1 cellular context compared by ENCODE assay signal in the genomic region with DNA sequence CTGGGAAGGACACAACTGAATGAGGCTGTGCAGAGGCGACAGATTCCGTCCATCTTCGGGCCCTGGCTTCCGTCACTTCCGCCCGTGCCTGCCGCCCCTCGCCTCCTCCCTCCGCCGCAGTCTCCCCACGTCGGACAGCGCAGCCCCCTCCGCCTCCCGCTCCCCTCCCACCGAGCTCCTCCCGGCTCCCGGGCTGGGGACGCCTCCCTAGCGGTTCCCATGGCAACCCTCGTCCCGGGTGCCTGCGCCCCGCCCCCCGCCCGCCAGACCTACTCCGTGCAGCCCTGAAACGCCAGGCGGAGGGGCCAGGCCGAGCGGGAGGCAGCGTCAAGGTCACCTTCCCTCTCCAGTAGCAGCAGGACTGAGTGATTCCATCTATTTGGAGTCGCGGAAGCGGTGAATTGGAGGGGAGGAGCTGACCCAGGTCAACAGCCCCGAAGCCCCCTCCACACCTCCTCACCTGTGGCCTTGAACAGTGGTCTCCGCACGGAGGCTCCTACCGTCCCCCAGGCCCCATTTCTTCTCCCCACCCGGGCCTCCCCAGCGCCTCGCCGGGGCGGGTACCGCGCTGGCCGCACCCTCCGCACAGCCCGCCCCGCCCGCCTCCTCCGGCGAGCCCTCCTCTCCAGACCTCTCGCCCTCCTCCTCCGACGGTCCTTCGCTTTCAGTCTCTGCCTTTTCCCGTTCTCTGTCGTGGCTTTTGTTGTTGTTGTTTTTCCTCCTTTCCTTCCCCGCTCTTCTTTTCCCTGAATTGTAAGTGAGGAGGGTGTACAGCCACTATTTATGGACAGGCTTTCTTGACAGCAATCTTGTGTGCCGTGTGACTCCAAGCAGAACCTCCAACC.
TF ChIP-seq lines count a peak whose summit lies in the region.

No MANE protein-coding gene starts in this region.

TF ChIP-seq in HepG2, 621 proteins besides CTCF, POLR2A, EP300 and RAD21 (continued from another document and continues in another):
- TF ChIP-seq PRMT3 (CRISPR knock-in tag; IDR thresholded peaks at IDR 0.05; ENCODE audit: borderline replicate concordance, low read depth) (no peak; the same call in 1 of the 2 replicates), ZNF296 (CRISPR knock-in tag; conservative IDR thresholded peaks at IDR 0.05) (no peak), SRSF4 (IDR thresholded peaks at IDR 0.05; ENCODE audit: low read depth, low read length, poor library complexity, severe bottlenecking) (no peak), ZFP62 (CRISPR knock-in tag; IDR thresholded peaks at IDR 0.05) (no peak), JUNB (CRISPR knock-in tag; IDR thresholded peaks at IDR 0.05; ENCODE audit: borderline replicate concordance) (peak; percentile 64), ARNT (IDR thresholded peaks at IDR 0.05) (peak; percentile 91; the same call in 1 of the 2 replicates), ZSCAN12 (CRISPR knock-in tag; IDR thresholded peaks at IDR 0.05) (no peak), SETDB1 (CRISPR knock-in tag; IDR thresholded peaks at IDR 0.05; ENCODE audit: borderline replicate concordance) (no peak), REPIN1 (CRISPR knock-in tag; IDR thresholded peaks at IDR 0.05; ENCODE audit: borderline replicate concordance, low read depth) (peak; percentile 99), ZNF121 (CRISPR knock-in tag; IDR thresholded peaks at IDR 0.05) (peak; percentile 66), FOXO1 (CRISPR knock-in tag; IDR thresholded peaks at IDR 0.05) (peak; percentile 97), ZNF615 (CRISPR knock-in tag; IDR thresholded peaks at IDR 0.05; ENCODE audit: borderline replicate concordance) (no peak), FOXJ3 (CRISPR knock-in tag; IDR thresholded peaks at IDR 0.05; ENCODE audit: borderline replicate concordance) (peak; percentile 76; the same call in 1 of the 2 replicates), ATAD3A (CRISPR knock-in tag; IDR thresholded peaks at IDR 0.05) (no peak), HNRNPLL (IDR thresholded peaks at IDR 0.05; ENCODE audit: low read depth, low read length, poor library complexity, severe bottlenecking) (peak; percentile 96), EZH2 (conservative IDR thresholded peaks at IDR 0.05; ENCODE audit: low read depth, low read length) (no peak), NFE2L1 (CRISPR knock-in tag; IDR thresholded peaks at IDR 0.05; ENCODE audit: borderline replicate concordance) (no peak), ATF7-NPFF (CRISPR knock-in tag; IDR thresholded peaks at IDR 0.05; ENCODE audit: low read depth) (peak; percentile 89), ZNF354B (CRISPR knock-in tag; IDR thresholded peaks at IDR 0.05) (0 out of 2 replicates have a peak, but pooled peaks have one; percentile 67), SALL1 (CRISPR knock-in tag; IDR thresholded peaks at IDR 0.05) (peak; percentile 97), ZNF720 (CRISPR knock-in tag; IDR thresholded peaks at IDR 0.05) (no peak), ZNF550 (CRISPR knock-in tag; IDR thresholded peaks at IDR 0.05; ENCODE audit: borderline replicate concordance) (no peak), HOXD1 (CRISPR knock-in tag; IDR thresholded peaks at IDR 0.05) (peak; percentile 98), CBX2 (IDR thresholded peaks at IDR 0.05; ENCODE audit: low read depth, low read length) (no peak), CBX2 (CRISPR knock-in tag; IDR thresholded peaks at IDR 0.05; ENCODE audit: low read depth) (no peak; the same call in 1 of the 2 replicates), ELF4 (CRISPR knock-in tag; IDR thresholded peaks at IDR 0.05; ENCODE audit: borderline replicate concordance) (peak; percentile 90), MIER2 (CRISPR knock-in tag; IDR thresholded peaks at IDR 0.05) (peak; percentile 87), XBP1 (CRISPR knock-in tag; IDR thresholded peaks at IDR 0.05) (0 out of 2 replicates have a peak, but pooled peaks have one; percentile 63), ZNF749 (CRISPR knock-in tag; IDR thresholded peaks at IDR 0.05; ENCODE audit: borderline replicate concordance) (peak; percentile 91; the same call in 1 of the 2 replicates), KAT7 (CRISPR knock-in tag; IDR thresholded peaks at IDR 0.05; ENCODE audit: borderline replicate concordance) (peak; percentile 90; the same call in 1 of the 2 replicates), POLR2AphosphoS2 (IDR thresholded peaks at IDR 0.05; ENCODE audit: low read depth, low read length) (peak; percentile 57; the same call in 1 of the 2 replicates), ZSCAN22 (CRISPR knock-in tag; IDR thresholded peaks at IDR 0.05) (peak; percentile 75; the same call in 1 of the 2 replicates), ZNF558 (CRISPR knock-in tag; IDR thresholded peaks at IDR 0.05; ENCODE audit: borderline replicate concordance) (no peak), HOXA3 (CRISPR knock-in tag; IDR thresholded peaks at IDR 0.05) (peak; percentile 95), ZNF790 (CRISPR knock-in tag; IDR thresholded peaks at IDR 0.05; ENCODE audit: borderline replicate concordance) (no peak), PHF21A (CRISPR knock-in tag; IDR thresholded peaks at IDR 0.05) (peak; percentile 98)
- TF ChIP-seq, protein P1, sequence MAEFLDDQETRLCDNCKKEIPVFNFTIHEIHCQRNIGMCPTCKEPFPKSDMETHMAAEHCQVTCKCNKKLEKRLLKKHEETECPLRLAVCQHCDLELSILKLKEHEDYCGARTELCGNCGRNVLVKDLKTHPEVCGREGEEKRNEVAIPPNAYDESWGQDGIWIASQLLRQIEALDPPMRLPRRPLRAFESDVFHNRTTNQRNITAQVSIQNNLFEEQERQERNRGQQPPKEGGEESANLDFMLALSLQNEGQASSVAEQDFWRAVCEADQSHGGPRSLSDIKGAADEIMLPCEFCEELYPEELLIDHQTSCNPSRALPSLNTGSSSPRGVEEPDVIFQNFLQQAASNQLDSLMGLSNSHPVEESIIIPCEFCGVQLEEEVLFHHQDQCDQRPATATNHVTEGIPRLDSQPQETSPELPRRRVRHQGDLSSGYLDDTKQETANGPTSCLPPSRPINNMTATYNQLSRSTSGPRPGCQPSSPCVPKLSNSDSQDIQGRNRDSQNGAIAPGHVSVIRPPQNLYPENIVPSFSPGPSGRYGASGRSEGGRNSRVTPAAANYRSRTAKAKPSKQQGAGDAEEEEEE (CRISPR knock-in tag; IDR thresholded peaks at IDR 0.05; ENCODE audit: borderline replicate concordance) = no peak
- TF ChIP-seq, protein P2, sequence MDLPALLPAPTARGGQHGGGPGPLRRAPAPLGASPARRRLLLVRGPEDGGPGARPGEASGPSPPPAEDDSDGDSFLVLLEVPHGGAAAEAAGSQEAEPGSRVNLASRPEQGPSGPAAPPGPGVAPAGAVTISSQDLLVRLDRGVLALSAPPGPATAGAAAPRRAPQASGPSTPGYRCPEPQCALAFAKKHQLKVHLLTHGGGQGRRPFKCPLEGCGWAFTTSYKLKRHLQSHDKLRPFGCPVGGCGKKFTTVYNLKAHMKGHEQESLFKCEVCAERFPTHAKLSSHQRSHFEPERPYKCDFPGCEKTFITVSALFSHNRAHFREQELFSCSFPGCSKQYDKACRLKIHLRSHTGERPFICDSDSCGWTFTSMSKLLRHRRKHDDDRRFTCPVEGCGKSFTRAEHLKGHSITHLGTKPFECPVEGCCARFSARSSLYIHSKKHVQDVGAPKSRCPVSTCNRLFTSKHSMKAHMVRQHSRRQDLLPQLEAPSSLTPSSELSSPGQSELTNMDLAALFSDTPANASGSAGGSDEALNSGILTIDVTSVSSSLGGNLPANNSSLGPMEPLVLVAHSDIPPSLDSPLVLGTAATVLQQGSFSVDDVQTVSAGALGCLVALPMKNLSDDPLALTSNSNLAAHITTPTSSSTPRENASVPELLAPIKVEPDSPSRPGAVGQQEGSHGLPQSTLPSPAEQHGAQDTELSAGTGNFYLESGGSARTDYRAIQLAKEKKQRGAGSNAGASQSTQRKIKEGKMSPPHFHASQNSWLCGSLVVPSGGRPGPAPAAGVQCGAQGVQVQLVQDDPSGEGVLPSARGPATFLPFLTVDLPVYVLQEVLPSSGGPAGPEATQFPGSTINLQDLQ (CRISPR knock-in tag; IDR thresholded peaks at IDR 0.05) = no peak; the same call in 1 of the 2 replicates
- TF ChIP-seq, protein P3, sequence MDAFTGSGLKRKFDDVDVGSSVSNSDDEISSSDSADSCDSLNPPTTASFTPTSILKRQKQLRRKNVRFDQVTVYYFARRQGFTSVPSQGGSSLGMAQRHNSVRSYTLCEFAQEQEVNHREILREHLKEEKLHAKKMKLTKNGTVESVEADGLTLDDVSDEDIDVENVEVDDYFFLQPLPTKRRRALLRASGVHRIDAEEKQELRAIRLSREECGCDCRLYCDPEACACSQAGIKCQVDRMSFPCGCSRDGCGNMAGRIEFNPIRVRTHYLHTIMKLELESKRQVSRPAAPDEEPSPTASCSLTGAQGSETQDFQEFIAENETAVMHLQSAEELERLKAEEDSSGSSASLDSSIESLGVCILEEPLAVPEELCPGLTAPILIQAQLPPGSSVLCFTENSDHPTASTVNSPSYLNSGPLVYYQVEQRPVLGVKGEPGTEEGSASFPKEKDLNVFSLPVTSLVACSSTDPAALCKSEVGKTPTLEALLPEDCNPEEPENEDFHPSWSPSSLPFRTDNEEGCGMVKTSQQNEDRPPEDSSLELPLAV (CRISPR knock-in tag; conservative IDR thresholded peaks at IDR 0.05; ENCODE audit: low read depth) = no peak
- TF ChIP-seq, protein P4, sequence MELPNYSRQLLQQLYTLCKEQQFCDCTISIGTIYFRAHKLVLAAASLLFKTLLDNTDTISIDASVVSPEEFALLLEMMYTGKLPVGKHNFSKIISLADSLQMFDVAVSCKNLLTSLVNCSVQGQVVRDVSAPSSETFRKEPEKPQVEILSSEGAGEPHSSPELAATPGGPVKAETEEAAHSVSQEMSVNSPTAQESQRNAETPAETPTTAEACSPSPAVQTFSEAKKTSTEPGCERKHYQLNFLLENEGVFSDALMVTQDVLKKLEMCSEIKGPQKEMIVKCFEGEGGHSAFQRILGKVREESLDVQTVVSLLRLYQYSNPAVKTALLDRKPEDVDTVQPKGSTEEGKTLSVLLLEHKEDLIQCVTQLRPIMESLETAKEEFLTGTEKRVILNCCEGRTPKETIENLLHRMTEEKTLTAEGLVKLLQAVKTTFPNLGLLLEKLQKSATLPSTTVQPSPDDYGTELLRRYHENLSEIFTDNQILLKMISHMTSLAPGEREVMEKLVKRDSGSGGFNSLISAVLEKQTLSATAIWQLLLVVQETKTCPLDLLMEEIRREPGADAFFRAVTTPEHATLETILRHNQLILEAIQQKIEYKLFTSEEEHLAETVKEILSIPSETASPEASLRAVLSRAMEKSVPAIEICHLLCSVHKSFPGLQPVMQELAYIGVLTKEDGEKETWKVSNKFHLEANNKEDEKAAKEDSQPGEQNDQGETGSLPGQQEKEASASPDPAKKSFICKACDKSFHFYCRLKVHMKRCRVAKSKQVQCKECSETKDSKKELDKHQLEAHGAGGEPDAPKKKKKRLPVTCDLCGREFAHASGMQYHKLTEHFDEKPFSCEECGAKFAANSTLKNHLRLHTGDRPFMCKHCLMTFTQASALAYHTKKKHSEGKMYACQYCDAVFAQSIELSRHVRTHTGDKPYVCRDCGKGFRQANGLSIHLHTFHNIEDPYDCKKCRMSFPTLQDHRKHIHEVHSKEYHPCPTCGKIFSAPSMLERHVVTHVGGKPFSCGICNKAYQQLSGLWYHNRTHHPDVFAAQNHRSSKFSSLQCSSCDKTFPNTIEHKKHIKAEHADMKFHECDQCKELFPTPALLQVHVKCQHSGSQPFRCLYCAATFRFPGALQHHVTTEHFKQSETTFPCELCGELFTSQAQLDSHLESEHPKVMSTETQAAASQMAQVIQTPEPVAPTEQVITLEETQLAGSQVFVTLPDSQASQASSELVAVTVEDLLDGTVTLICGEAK (IDR thresholded peaks at IDR 0.05) = peak; percentile 31; the same call in 1 of the 2 replicates
- TF ChIP-seq, protein P4 (CRISPR knock-in tag; IDR thresholded peaks at IDR 0.05) = peak; percentile 84
- TF ChIP-seq, protein P5, sequence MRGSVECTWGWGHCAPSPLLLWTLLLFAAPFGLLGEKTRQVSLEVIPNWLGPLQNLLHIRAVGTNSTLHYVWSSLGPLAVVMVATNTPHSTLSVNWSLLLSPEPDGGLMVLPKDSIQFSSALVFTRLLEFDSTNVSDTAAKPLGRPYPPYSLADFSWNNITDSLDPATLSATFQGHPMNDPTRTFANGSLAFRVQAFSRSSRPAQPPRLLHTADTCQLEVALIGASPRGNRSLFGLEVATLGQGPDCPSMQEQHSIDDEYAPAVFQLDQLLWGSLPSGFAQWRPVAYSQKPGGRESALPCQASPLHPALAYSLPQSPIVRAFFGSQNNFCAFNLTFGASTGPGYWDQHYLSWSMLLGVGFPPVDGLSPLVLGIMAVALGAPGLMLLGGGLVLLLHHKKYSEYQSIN (CRISPR knock-in tag; IDR thresholded peaks at IDR 0.05; ENCODE audit: borderline replicate concordance) = no peak
- TF ChIP-seq, protein P6, sequence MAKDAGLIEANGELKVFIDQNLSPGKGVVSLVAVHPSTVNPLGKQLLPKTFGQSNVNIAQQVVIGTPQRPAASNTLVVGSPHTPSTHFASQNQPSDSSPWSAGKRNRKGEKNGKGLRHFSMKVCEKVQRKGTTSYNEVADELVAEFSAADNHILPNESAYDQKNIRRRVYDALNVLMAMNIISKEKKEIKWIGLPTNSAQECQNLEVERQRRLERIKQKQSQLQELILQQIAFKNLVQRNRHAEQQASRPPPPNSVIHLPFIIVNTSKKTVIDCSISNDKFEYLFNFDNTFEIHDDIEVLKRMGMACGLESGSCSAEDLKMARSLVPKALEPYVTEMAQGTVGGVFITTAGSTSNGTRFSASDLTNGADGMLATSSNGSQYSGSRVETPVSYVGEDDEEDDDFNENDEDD (CRISPR knock-in tag; IDR thresholded peaks at IDR 0.05; ENCODE audit: borderline replicate concordance) = peak; percentile 93
